ENCODE assay signal across 21 cellular contexts in genomic region chr7:25385731-25386136, GRCh38.
DNase-seq lines count a peak whose midpoint lies in the region; ATAC-seq and TF ChIP-seq lines count a peak whose summit lies in the region.
"Had no signal": no experiment of that assay in that cellular context is flagged by ENCODE, and none has a peak within 500 bp of the region (broad histone marks: within the 10 kb centered on the region; RNA-seq: fewer than 3 reads in every experiment).

No MANE protein-coding gene starts in this region.

- H3K4me1 ChIP-seq in Peyer's patch (no peaks in the 10 kb centered on the region), foreskin keratinocyte (no peaks in the 10 kb centered on the region)
- H3K4me1 ChIP-seq: upper lobe of left lung had no signal

- ATAC-seq in foreskin keratinocyte (peak; percentile 14), GM21737 (IDR thresholded peaks at IDR 0.05; ENCODE audit: unreplicated experiment) (no peak)
- ATAC-seq: naive thymus-derived CD4-positive, alpha-beta T cell; stimulated activated naive CD8-positive, alpha-beta T cell treated with anti-CD3 and anti-CD28 coated beads, Interleukin-15, Interleukin-2, amounts not matched to agents 100 U/mL and 50 U/mL, for 24 hours had no signal

- H3K4me3 ChIP-seq in Peyer's patch, result no peak overlapping the region
- H3K4me3 ChIP-seq in skin epidermis, result no peak overlapping the region
- H3K4me3 ChIP-seq: SK-N-MC, upper lobe of left lung had no signal

- H3K36me3 ChIP-seq in Peyer's patch, result no peaks in the 10 kb centered on the region
- H3K36me3 ChIP-seq: upper lobe of left lung had no signal

- peak; percentile 71 for DNase-seq in DMS 273 (lab: John Stamatoyannopoulos, UW; ENCODE audit: unreplicated experiment)
- DNase-seq in DMS 273 treated with DMSO at 0.1 percent for 48 hours (lab: John Stamatoyannopoulos, UW), result no peak
- no peak for DNase-seq in Peyer's patch
- no peak for DNase-seq in foreskin keratinocyte
- no peak for DNase-seq in dermis blood vessel endothelial cell
- DNase-seq in ecto neural progenitor cell (ENCODE audit: low spot score), result no peak
- DNase-seq: activated CD8-positive, alpha-beta memory T cell treated with anti-CD3 and anti-CD28 coated beads, Interleukin-2, amount 50 U/mL, for 4 hours; activated naive CD8-positive, alpha-beta T cell treated with anti-CD3 and anti-CD28 coated beads, Interleukin-2, amount 10 ng/mL, durations not matched to agents 7 days and 5 days; AML-193; foreskin fibroblast; HCEC 1CT; naive thymus-derived CD4-positive, alpha-beta T cell; NCI-H2171 treated with DMSO at 0.1 percent for 48 hours; stimulated activated CD4-positive, alpha-beta T cell treated with anti-CD3 and anti-CD28 coated beads, Interleukin-2, amount 100 ng/mL, for 48 hours; stimulated activated naive CD8-positive, alpha-beta T cell treated with anti-CD3 and anti-CD28 coated beads, Interleukin-15, Interleukin-2, amounts not matched to agents 100 U/mL and 50 U/mL, for 24 hours; T-helper 2 cell had no signal

- TF ChIP-seq POLR2A in Peyer's patch (IDR thresholded peaks at IDR 0.05), result no peak

- TF ChIP-seq CTCF in Peyer's patch (IDR thresholded peaks at IDR 0.05) (no peak), foreskin keratinocyte (conservative IDR thresholded peaks at IDR 0.05) (no peak)

- H3K27ac ChIP-seq in Peyer's patch (peak overlapping the region in 3 of 4 donors; percentile 3 to 32 (median 17)), foreskin keratinocyte (no peak overlapping the region), skin epidermis (peak overlapping the region in 13 of 21 experiments; percentile 11 to 84 (median 54))
- H3K27ac ChIP-seq: 22Rv1, SK-N-MC, upper lobe of left lung had no signal

- no peaks in the 10 kb centered on the region for H3K27me3 ChIP-seq in Peyer's patch
- H3K27me3 ChIP-seq in foreskin keratinocyte, result peaks cover 64% of the 10 kb centered on the region
- H3K27me3 ChIP-seq: upper lobe of left lung had no signal

- H3K9me3 ChIP-seq in Peyer's patch, result no peaks in the 10 kb centered on the region
- H3K9me3 ChIP-seq: upper lobe of left lung had no signal
